Comparison of ENCODE assay signal across 15 cellular contexts in genomic region chr11:12678092-12678491, GRCh38. TPM values are rescaled to one million over a fixed set of nuclear protein-coding genes. Genes with fewer than 3 reads are reported as not detected.
DNase-seq lines count a peak whose midpoint lies in the region; ATAC-seq and TF ChIP-seq lines count a peak whose summit lies in the region.
"Had no signal": no experiment of that assay in that cellular context is flagged by ENCODE, and none has a peak within 500 bp of the region (broad histone marks: within the 10 kb centered on the region; RNA-seq: fewer than 3 reads in every experiment).

No MANE protein-coding gene starts in this region.

- TF ChIP-seq CTCF in Caco-2 (IDR thresholded peaks at IDR 0.05; ENCODE audit: insufficient read depth in 1 of 2, low read depth in 1 of 2, low read length in 1 of 2, severe bottlenecking in 1 of 2, unreplicated experiment in 1 of 2) (no peak), fibroblast of the aortic adventitia (IDR thresholded peaks at IDR 0.05; ENCODE audit: insufficient read depth, low read length) (no peak), progenitor cell of endocrine pancreas (IDR thresholded peaks at IDR 0.05; ENCODE audit: unreplicated experiment) (no peak)

- H3K27me3 Mint-ChIP-seq in Caco-2 (ENCODE audit: insufficient read depth, unreplicated experiment) (no peaks in the 10 kb centered on the region), progenitor cell of endocrine pancreas (no peaks in the 10 kb centered on the region)

- no peaks in the 10 kb centered on the region for H3K27me3 ChIP-seq in Caco-2 (replicated peaks; ENCODE audit: control insufficient read depth, insufficient read depth, low read length)
- no peaks in the 10 kb centered on the region for H3K27me3 ChIP-seq in SJSA1 (replicated peaks)

- ATAC-seq in left lobe of liver = no peak
- ATAC-seq: left ventricle myocardium superior had no signal

- no peak overlapping the region for H3K4me3 ChIP-seq in Caco-2 (ENCODE audit: low read depth, low read length)
- peak overlapping the region; percentile 96; the same call in 1 of the 2 replicates for H3K4me3 ChIP-seq in SJSA1
- H3K4me3 ChIP-seq in fibroblast of the aortic adventitia (ENCODE audit: low read depth, low read length) = peak overlapping the region; percentile 73

- no peak for DNase-seq in Caco-2
- no peak for DNase-seq in SJSA1 (ENCODE audit: low read depth in 1 of 2, low spot score in 2 of 2)
- peak; percentile 22 for DNase-seq in fibroblast of the aortic adventitia (ENCODE audit: low read depth)
- no peak for DNase-seq in progenitor cell of endocrine pancreas (ENCODE audit: low spot score, unreplicated experiment)
- DNase-seq in glomerular visceral epithelial cell (ENCODE audit: extremely low spot score) = no peak
- no peak for DNase-seq in middle frontal gyrus (ENCODE audit: extremely low spot score, low spot score)
- no peak for DNase-seq in NCI-H82 (lab: John Stamatoyannopoulos, UW)
- DNase-seq in left lobe of liver (ENCODE audit: low spot score) = no peak
- DNase-seq: activated CD8-positive, alpha-beta memory T cell treated with anti-CD3 and anti-CD28 coated beads, Interleukin-2, amount 50 U/mL, for 48 hours; amygdala; CD4-positive, alpha-beta T cell; erythroblast; left ventricle myocardium superior; NCI-H1436; OCI-M1 had no signal

- H3K4me1 Mint-ChIP-seq in Caco-2 (ENCODE audit: low read depth, unreplicated experiment) (peaks cover 50% of the 10 kb centered on the region), progenitor cell of endocrine pancreas (ENCODE audit: low read depth) (peaks cover 63% of the 10 kb centered on the region)

- H3K36me3 Mint-ChIP-seq in Caco-2 (ENCODE audit: insufficient read depth, unreplicated experiment) (peaks cover 69% of the 10 kb centered on the region), progenitor cell of endocrine pancreas (ENCODE audit: insufficient read depth) (no peaks in the 10 kb centered on the region)

- H3K27ac ChIP-seq in SJSA1 = peak overlapping the region; percentile 99; the same call in 1 of the 2 replicates

- no TSS peak for BruUV-seq in Caco-2 (replicated peaks; lab: Mats Ljungman, UMichigan)

- intact Hi-C loops in Caco-2 (cut with micrococcal nuclease; ENCODE audit: unreplicated experiment) = loop anchor here (10.0 kb wide), 1 partner anchor 343 kb away; no protein-coding TSS in a partner anchor

- H3K9me3 ChIP-seq in Caco-2 (no peaks in the 10 kb centered on the region), SJSA1 (replicated peaks) (no peaks in the 10 kb centered on the region)

- peaks cover 42% of the 10 kb centered on the region for H3K4me1 ChIP-seq in Caco-2
- H3K4me1 ChIP-seq in SJSA1 (replicated peaks) = peaks cover 44% of the 10 kb centered on the region

- POLR2A ChIA-PET in Caco-2 (lab: Charles Lee) = interaction anchor here (1.1 to 1.6 kb wide), 2 partner anchors 125 to 167 kb away, joined by 3 to 4 read pairs; no protein-coding TSS in a partner anchor

- H3K27ac Mint-ChIP-seq in Caco-2 (ENCODE audit: unreplicated experiment) (no peak overlapping the region), progenitor cell of endocrine pancreas (no peak overlapping the region)
- H3K27ac Mint-ChIP-seq: CD4-positive, alpha-beta T cell had no signal

- CTCF ChIA-PET in Caco-2 (lab: Charles Lee) = no interaction called here

- H3K9me3 Mint-ChIP-seq in Caco-2 (ENCODE audit: unreplicated experiment) (no peaks in the 10 kb centered on the region), progenitor cell of endocrine pancreas (ENCODE audit: low read depth) (no peaks in the 10 kb centered on the region)
- H3K9me3 Mint-ChIP-seq: CD4-positive, alpha-beta T cell had no signal

- H3K36me3 ChIP-seq in Caco-2 (ENCODE audit: control insufficient read depth, insufficient read depth, low read length) (peaks cover 1% of the 10 kb centered on the region; the same call in 1 of the 2 replicates), SJSA1 (peaks cover 63% of the 10 kb centered on the region)

- peak overlapping the region; percentile 79 for H3K4me3 Mint-ChIP-seq in Caco-2 (ENCODE audit: unreplicated experiment)
- peak overlapping the region; percentile 31 for H3K4me3 Mint-ChIP-seq in progenitor cell of endocrine pancreas (ENCODE audit: low read depth)
- H3K4me3 Mint-ChIP-seq: CD4-positive, alpha-beta T cell had no signal

RNA-seq across cellular contexts. Expression of gene TEAD1, which starts 3.9 kb away (rescaled TPM):
- total RNA-seq in Caco-2 (2022) = 134 and 144 TPM in 2 replicates
- total RNA-seq in SJSA1 (2014; rRNA removed; shearing (Covaris generic)) = 77.0 and 123 TPM in 2 replicates
- 117 and 131 TPM in 2 replicates for total RNA-seq in fibroblast of the aortic adventitia (ENCODE audit: low replicate concordance)
- 92.4 and 95.8 TPM in 2 replicates for total RNA-seq in progenitor cell of endocrine pancreas
- total RNA-seq in left lobe of liver = 29.6 TPM
